Comparison of ENCODE assay signal across 9 cellular contexts in the genomic region with DNA sequence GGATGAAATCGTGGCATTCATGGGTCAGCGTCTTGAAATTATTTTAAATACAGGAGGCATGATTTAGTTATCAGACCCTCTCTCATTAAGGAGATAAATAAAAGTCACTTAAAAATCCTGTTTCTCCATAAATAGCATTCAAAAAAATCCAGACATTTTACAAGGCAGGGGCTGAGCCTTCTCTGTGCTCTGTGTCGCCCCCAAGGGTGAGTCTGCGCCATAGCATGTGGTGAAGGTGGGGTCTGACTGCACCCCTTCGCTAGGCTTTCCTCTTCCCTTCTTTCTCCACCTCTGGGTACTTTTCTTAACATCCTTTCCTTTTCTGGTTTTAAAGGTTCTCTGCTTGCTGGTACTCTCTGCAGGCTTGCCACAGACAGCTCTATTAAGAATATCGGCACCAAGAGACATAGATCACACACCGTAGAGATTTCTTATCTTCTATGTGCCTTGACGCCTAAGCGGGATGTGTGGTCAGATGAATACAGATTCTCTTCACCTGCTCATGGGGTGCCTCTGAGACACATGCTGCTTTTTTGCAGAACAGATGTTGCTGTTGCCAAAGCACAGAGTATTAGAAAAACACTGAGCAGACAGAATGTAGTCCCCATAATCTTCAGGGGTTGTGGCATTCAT. TPM values are rescaled to one million over a fixed set of nuclear protein-coding genes. Genes with fewer than 3 reads are reported as not detected.
DNase-seq lines count a peak whose midpoint lies in the region; ATAC-seq and TF ChIP-seq lines count a peak whose summit lies in the region.
"Had no signal": no experiment of that assay in that cellular context is flagged by ENCODE, and none has a peak within 500 bp of the region (broad histone marks: within the 10 kb centered on the region; RNA-seq: fewer than 3 reads in every experiment).

No MANE protein-coding gene starts in this region.

- H3K4me3 ChIP-seq in breast epithelium, result no peak overlapping the region
- no peak overlapping the region for H3K4me3 ChIP-seq in PC-9
- no peak overlapping the region for H3K4me3 ChIP-seq in endodermal cell (ENCODE audit: low read length)

- no peaks in the 10 kb centered on the region for H3K4me1 ChIP-seq in breast epithelium
- H3K4me1 ChIP-seq in PC-9 (replicated peaks; ENCODE audit: insufficient read depth), result no peaks in the 10 kb centered on the region
- no peaks in the 10 kb centered on the region for H3K4me1 ChIP-seq in endodermal cell (ENCODE audit: control insufficient read depth, insufficient read depth, low read length)

- no peaks in the 10 kb centered on the region for H3K79me2 ChIP-seq in PC-9 (ENCODE audit: low read depth)

- no peak overlapping the region for H3K4me2 ChIP-seq in PC-9

- H4K20me1 ChIP-seq in PC-9 (ENCODE audit: insufficient read depth), result no peaks in the 10 kb centered on the region; the same call in 1 of the 2 replicates

- H3K9me2 ChIP-seq in PC-9 (ENCODE audit: insufficient read depth), result no peaks in the 10 kb centered on the region

- no peak overlapping the region for H2AFZ ChIP-seq in PC-9

- H3K27ac ChIP-seq in breast epithelium (no peak overlapping the region), PC-9 (no peak overlapping the region), endodermal cell (ENCODE audit: low read depth, low read length) (no peak overlapping the region)

- H3K9me3 Mint-ChIP-seq in MCF 10A (ENCODE audit: unreplicated experiment) (no peaks in the 10 kb centered on the region), endodermal cell (no peaks in the 10 kb centered on the region)
- H3K9me3 Mint-ChIP-seq: activated B cell treated with CpG ODN at 0.5 μM for 24 hours had no signal

- H3K36me3 Mint-ChIP-seq in MCF 10A (ENCODE audit: insufficient read depth, unreplicated experiment) (peaks cover 31% of the 10 kb centered on the region), endodermal cell (ENCODE audit: low read depth) (peaks cover 9% of the 10 kb centered on the region)

- H3K4me3 Mint-ChIP-seq in MCF 10A (ENCODE audit: unreplicated experiment) (no peak overlapping the region), endodermal cell (no peak overlapping the region)
- H3K4me3 Mint-ChIP-seq: activated B cell treated with CpG ODN at 0.5 μM for 24 hours had no signal

- no peaks in the 10 kb centered on the region for H3F3A ChIP-seq in PC-9 (ENCODE audit: insufficient read depth, low read depth)

- H3K9me3 ChIP-seq in breast epithelium (no peaks in the 10 kb centered on the region), PC-9 (ENCODE audit: insufficient read depth, low read depth) (no peaks in the 10 kb centered on the region), endodermal cell (ENCODE audit: control insufficient read depth, low read length) (no peaks in the 10 kb centered on the region)

- H3K27me3 Mint-ChIP-seq in MCF 10A (ENCODE audit: insufficient read depth, unreplicated experiment), result no peaks in the 10 kb centered on the region
- no peaks in the 10 kb centered on the region for H3K27me3 Mint-ChIP-seq in endodermal cell (ENCODE audit: insufficient read depth)
- H3K27me3 Mint-ChIP-seq: activated B cell treated with CpG ODN at 0.5 μM for 24 hours had no signal

- CTCF ChIA-PET in MCF 10A (lab: Yijun Ruan, JAX), result interaction anchor here (0.7 to 2.7 kb wide), 4 partner anchors 11 to 450 kb away, joined by 3 to 13 read pairs (median 3); no protein-coding TSS in a partner anchor
- CTCF ChIA-PET in PC-9 (lab: Charles Lee), result no interaction called here

- WGBS in endodermal cell (ENCODE audit: insufficient coverage in 1 of 2, insufficient read length in 1 of 2), 2 experiments, result 87 to 100% methylated on average over 6 to 9 of the region's 9 CpGs

- no peaks in the 10 kb centered on the region for H3K36me3 ChIP-seq in breast epithelium
- H3K36me3 ChIP-seq in PC-9 (ENCODE audit: low read depth), result 0 out of 2 replicates have a peak, but pooled peaks cover 8% of the 10 kb centered on the region
- peaks cover 16% of the 10 kb centered on the region for H3K36me3 ChIP-seq in endodermal cell (ENCODE audit: control insufficient read depth, insufficient read depth, low read length)

- POLR2A ChIA-PET in MCF 10A (lab: Yijun Ruan, JAX), result no interaction called here
- POLR2A ChIA-PET in PC-9 (lab: Charles Lee; ENCODE audit: unreplicated experiment), result no interaction called here

- peak; percentile 29 for TF ChIP-seq CTCF in MCF 10A (IDR thresholded peaks at IDR 0.05; ENCODE audit: unreplicated experiment)
- TF ChIP-seq CTCF in breast epithelium (IDR thresholded peaks at IDR 0.05), result no peak
- TF ChIP-seq CTCF in PC-9 (conservative IDR thresholded peaks at IDR 0.05), result peak; percentile 63
- TF ChIP-seq CTCF in endodermal cell (conservative IDR thresholded peaks at IDR 0.05), result peak; percentile 80

- TF ChIP-seq POLR2A in breast epithelium (IDR thresholded peaks at IDR 0.05), result no peak

- no TSS peak for BruUV-seq in MCF 10A (replicated peaks; lab: Mats Ljungman, UMichigan)
- BruUV-seq in PC-9 (replicated peaks; lab: Mats Ljungman, UMichigan), result no TSS peak

- no peak overlapping the region for H3K27ac Mint-ChIP-seq in MCF 10A (ENCODE audit: low read depth, unreplicated experiment)
- no peak overlapping the region for H3K27ac Mint-ChIP-seq in endodermal cell
- H3K27ac Mint-ChIP-seq: activated B cell treated with CpG ODN at 0.5 μM for 24 hours had no signal

- intact Hi-C loops in MCF 10A (cut with micrococcal nuclease) (no loop called here), breast epithelium (cut with DNase I; ENCODE audit: low total_unique reads) (no loop called here), PC-9 (cut with micrococcal nuclease; ENCODE audit: unreplicated experiment) (no loop called here)

- no peak for ATAC-seq in GM18502 (IDR thresholded peaks at IDR 0.05; ENCODE audit: poor library complexity, unreplicated experiment)

- H3K9ac ChIP-seq in endodermal cell (ENCODE audit: extremely low read depth, low read length, poor library complexity, severe bottlenecking), result no peak overlapping the region

- H3K27me3 ChIP-seq in breast epithelium, result no peaks in the 10 kb centered on the region
- no peaks in the 10 kb centered on the region for H3K27me3 ChIP-seq in PC-9 (ENCODE audit: insufficient read depth, low read depth)
- H3K27me3 ChIP-seq in endodermal cell (ENCODE audit: control insufficient read depth, insufficient read depth, low read length, poor library complexity, severe bottlenecking), result no peaks in the 10 kb centered on the region

- peak; percentile 1 for DNase-seq in MCF 10A (ENCODE audit: unreplicated experiment)
- DNase-seq in breast epithelium (ENCODE audit: low spot score in 2 of 2), result no peak
- DNase-seq in PC-9, result no peak
- peak; percentile 67 for DNase-seq in endodermal cell
- peak; percentile 55 for DNase-seq in stimulated activated CD8-positive, alpha-beta memory T cell treated with anti-CD3 and anti-CD28 coated beads, Interleukin-4, amount 100 ng/mL, for 48 hours
- DNase-seq in NCI-H146 treated with DMSO at 0.1 percent for 48 hours (lab: John Stamatoyannopoulos, UW; ENCODE audit: unreplicated experiment), result no peak
- no peak for DNase-seq in A172 (ENCODE audit: low spot score)
- DNase-seq: activated B cell treated with CpG ODN at 0.5 μM for 24 hours had no signal

- H3K4me1 Mint-ChIP-seq in MCF 10A (ENCODE audit: insufficient read depth, unreplicated experiment), result no peaks in the 10 kb centered on the region
- H3K4me1 Mint-ChIP-seq in endodermal cell, result no peaks in the 10 kb centered on the region
- H3K4me1 Mint-ChIP-seq: activated B cell treated with CpG ODN at 0.5 μM for 24 hours had no signal

RNA-seq across cellular contexts. Expression of a gene that starts 20.1 kb away (rescaled TPM):
- total RNA-seq in MCF 10A (2022) (0.42 TPM in 1 of 2 replicates, not detected in the other), breast epithelium (under 1 TPM in 1 of 3 donors, not detected in 2; 0.96 TPM), PC-9 (2021) (not detected in 2 replicates), endodermal cell (not detected)
- polyA plus RNA-seq in endodermal cell (2013, experiment 1 of 2), result not detected
- polyA plus RNA-seq in endodermal cell (2013, experiment 2 of 2), result not detected
- not detected in 2 replicates for total RNA-seq in A172 (2014; rRNA removed; shearing (Covaris generic))

RNA-seq across cellular contexts. Expression of a gene that starts 28.6 kb away (rescaled TPM):
- total RNA-seq in MCF 10A (2022) (not detected in 2 replicates), breast epithelium (not detected), PC-9 (2021) (not detected in 2 replicates), endodermal cell (under 1 TPM in 1 of 2 donors, not detected in 1; 0.77 TPM)
- 0.50 TPM for polyA plus RNA-seq in endodermal cell (2013, experiment 1 of 2)
- polyA plus RNA-seq in endodermal cell (2013, experiment 2 of 2), result 0.58 TPM
- not detected in 2 replicates for total RNA-seq in A172 (2014; rRNA removed; shearing (Covaris generic))

RNA-seq across cellular contexts. Expression of a gene that starts 36.1 kb away (rescaled TPM):
- total RNA-seq in MCF 10A (2022) (66.4 and 72.8 TPM in 2 replicates), breast epithelium (10 to 100 TPM; 58.0 to 80.0 (median 66.3) TPM), PC-9 (2021) (96.2 and 108 TPM in 2 replicates), endodermal cell (10 to 100 TPM; 63.0 to 65.1 TPM)
- 64.4 TPM for polyA plus RNA-seq in endodermal cell (2013, experiment 1 of 2)
- polyA plus RNA-seq in endodermal cell (2013, experiment 2 of 2), result 63.0 TPM
- total RNA-seq in A172 (2014; rRNA removed; shearing (Covaris generic)), result 122 and 131 TPM in 2 replicates

Comparison
In these comparisons a context has a peak if more than half of its experiments do, and no peak if none do; other contexts are left out.
1. DNase-seq: peak in MCF 10A (single experiment), endodermal cell (single experiment) and stimulated activated CD8-positive, alpha-beta memory T cell treated with anti-CD3 and anti-CD28 coated beads, Interleukin-4, amount 100 ng/mL, for 48 hours (single experiment); none in breast epithelium (0 of 2), PC-9 (0 of 2), NCI-H146 treated with DMSO at 0.1 percent for 48 hours (single experiment) and A172 (single experiment).
2. CTCF ChIP-seq: peak in MCF 10A (single experiment), PC-9 (single experiment) and endodermal cell (single experiment); none in breast epithelium (0 of 3).